ENCODE assay signal across 15 cellular contexts in the genomic region with DNA sequence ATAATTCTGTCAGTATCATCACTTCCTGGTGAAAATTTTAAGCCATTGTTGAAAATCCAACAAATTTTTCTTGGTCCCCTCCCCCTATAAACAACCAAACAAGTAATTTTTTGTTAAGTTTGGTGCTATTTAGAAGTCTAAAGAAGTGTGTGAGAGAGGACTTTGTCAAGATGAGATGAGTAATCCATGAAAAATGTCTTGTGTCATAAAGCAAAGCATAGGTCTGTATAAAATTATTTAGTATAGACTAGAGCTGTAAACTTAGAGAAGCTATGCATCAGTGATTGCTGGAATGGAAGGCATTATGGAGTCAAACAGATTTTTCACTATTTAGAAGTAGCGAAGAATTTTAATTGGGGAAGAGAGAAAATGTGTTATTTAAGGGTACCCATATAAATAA. TPM values are rescaled to one million over a fixed set of nuclear protein-coding genes. Genes with fewer than 3 reads are reported as not detected.
A peak's percentile ranks its signal among the peaks of the same experiment; 100 is the strongest.
DNase-seq lines count a peak whose midpoint lies in the region; FAIRE-seq and TF ChIP-seq lines count a peak whose summit lies in the region.
"Had no signal": no experiment of that assay in that cellular context is flagged by ENCODE, and none has a peak within 500 bp of the region (broad histone marks: within the 10 kb centered on the region; RNA-seq: fewer than 3 reads in every experiment).

No MANE protein-coding gene starts in this region.

- no peak for FAIRE-seq in H54 (lab: Jason Lieb, UNC)
- FAIRE-seq: GM19239 had no signal

- DNase-seq in HT1080 (ENCODE audit: low read depth), result peak; percentile 75
- DNase-seq in astrocyte of the spinal cord (ENCODE audit: low read depth, low spot score), result peak; percentile 38
- DNase-seq in fibroblast of villous mesenchyme (ENCODE audit: low read depth), result peak; percentile 53
- no peak for DNase-seq in T-helper 2 cell treated with Interferon-gamma antibody and Interleukin-4, amounts not matched to agents 5 μg/mL and 100 μg/mL, for 36 hours (ENCODE audit: low spot score)
- DNase-seq in anterior cingulate cortex (lab: John Stamatoyannopoulos, UW), result no peak
- DNase-seq in H54 (ENCODE audit: insufficient read length, low spot score), result no peak
- no peak for DNase-seq in D341Med (ENCODE audit: low spot score)
- DNase-seq: activated CD4-positive, CD25-positive, alpha-beta regulatory T cell treated with anti-CD3 and anti-CD28 coated beads, Interleukin-2, amount 50 U/mL, for 72 hours; activated naive CD8-positive, alpha-beta T cell treated with anti-CD3 and anti-CD28 coated beads for 36 hours; activated T-cell treated with anti-CD3 and anti-CD28 coated beads for 4 hours; AML-193; psoas muscle; tibial artery had no signal

- TF ChIP-seq CTCF in astrocyte of the spinal cord (IDR thresholded peaks at IDR 0.05; ENCODE audit: low read depth, low read length) (no peak), fibroblast of villous mesenchyme (IDR thresholded peaks at IDR 0.05; ENCODE audit: insufficient read depth, low read depth, low read length) (no peak)

- H2AFZ ChIP-seq in ACC112 (ENCODE audit: low read length, unreplicated experiment), result no peak overlapping the region

- peaks cover 40% of the 10 kb centered on the region for H3K36me3 ChIP-seq in ACC112 (ENCODE audit: insufficient read depth, low read length)

- H3K36me3 Mint-ChIP-seq in T-helper 2 cell treated with Interferon-gamma antibody and Interleukin-4, amounts not matched to agents 5 μg/mL and 100 μg/mL, for 36 hours (ENCODE audit: low read depth), result peaks cover 59% of the 10 kb centered on the region

- peaks cover 33% of the 10 kb centered on the region for H3K4me1 ChIP-seq in ACC112 (ENCODE audit: control insufficient read depth, insufficient read depth, low read length, unreplicated experiment)
- H3K4me1 ChIP-seq: tibial artery had no signal

- H3K9me3 Mint-ChIP-seq in T-helper 2 cell treated with Interferon-gamma antibody and Interleukin-4, amounts not matched to agents 5 μg/mL and 100 μg/mL, for 36 hours, result no peaks in the 10 kb centered on the region
- H3K9me3 Mint-ChIP-seq: activated naive CD8-positive, alpha-beta T cell treated with anti-CD3 and anti-CD28 coated beads for 36 hours had no signal

- no peak for TF ChIP-seq POLR2A in H54 (IDR thresholded peaks at IDR 0.05; ENCODE audit: low read depth, low read length)

- H3K4me1 Mint-ChIP-seq in T-helper 2 cell treated with Interferon-gamma antibody and Interleukin-4, amounts not matched to agents 5 μg/mL and 100 μg/mL, for 36 hours (ENCODE audit: low read depth), result peaks cover 20% of the 10 kb centered on the region

- no peak overlapping the region for H3K4me3 Mint-ChIP-seq in T-helper 2 cell treated with Interferon-gamma antibody and Interleukin-4, amounts not matched to agents 5 μg/mL and 100 μg/mL, for 36 hours
- H3K4me3 Mint-ChIP-seq: activated naive CD8-positive, alpha-beta T cell treated with anti-CD3 and anti-CD28 coated beads for 36 hours had no signal

- no peaks in the 10 kb centered on the region for H3K27me3 ChIP-seq in ACC112 (ENCODE audit: insufficient read depth, low read length)
- H3K27me3 ChIP-seq: tibial artery had no signal

- in situ Hi-C loops in astrocyte of the spinal cord (cut with HindIII; ENCODE audit: low sequenced_read_pairs), result no loop called here

- no peaks in the 10 kb centered on the region for H3K27me3 Mint-ChIP-seq in T-helper 2 cell treated with Interferon-gamma antibody and Interleukin-4, amounts not matched to agents 5 μg/mL and 100 μg/mL, for 36 hours (ENCODE audit: low read depth)
- H3K27me3 Mint-ChIP-seq: activated naive CD8-positive, alpha-beta T cell treated with anti-CD3 and anti-CD28 coated beads for 36 hours had no signal

- H3K4me3 ChIP-seq in ACC112 (ENCODE audit: low read depth, low read length) (no peak overlapping the region), astrocyte of the spinal cord (ENCODE audit: low read depth, low read length) (no peak overlapping the region), fibroblast of villous mesenchyme (ENCODE audit: low read depth, low read length) (no peak overlapping the region)
- H3K4me3 ChIP-seq: psoas muscle, tibial artery had no signal

- peak overlapping the region; percentile 59 for H3K27ac ChIP-seq in ACC112 (ENCODE audit: low read depth, low read length)
- H3K27ac ChIP-seq: psoas muscle, tibial artery had no signal

- H3K79me2 ChIP-seq in ACC112 (ENCODE audit: control insufficient read depth, insufficient read depth, low read length, unreplicated experiment), result peaks cover 62% of the 10 kb centered on the region

- no peak overlapping the region for H3K27ac Mint-ChIP-seq in T-helper 2 cell treated with Interferon-gamma antibody and Interleukin-4, amounts not matched to agents 5 μg/mL and 100 μg/mL, for 36 hours
- H3K27ac Mint-ChIP-seq: activated naive CD8-positive, alpha-beta T cell treated with anti-CD3 and anti-CD28 coated beads for 36 hours had no signal

RNA-seq across cellular contexts. Expression of a gene that starts 31.4 kb away (rescaled TPM):
- 48.3 and 49.4 TPM in 2 replicates for total RNA-seq in HT1080 (2014; rRNA removed; shearing (Covaris generic))
- 43.1 and 55.4 TPM in 2 replicates for polyA plus RNA-seq in HT1080 (2015; cell fraction: cytosol; rRNA removed)
- 31.3 and 33.4 TPM in 2 replicates for polyA plus RNA-seq in HT1080 (2015; cell fraction: nucleus; rRNA removed)
- 108 and 135 TPM in 2 replicates for total RNA-seq in fibroblast of villous mesenchyme

Comparison
In these comparisons a context has a peak if more than half of its experiments do, and no peak if none do; other contexts are left out.
1. DNase-seq: peak in HT1080 (single experiment), astrocyte of the spinal cord (single experiment) and fibroblast of villous mesenchyme (single experiment); none in T-helper 2 cell treated with Interferon-gamma antibody and Interleukin-4, amounts not matched to agents 5 μg/mL and 100 μg/mL, for 36 hours (single experiment), anterior cingulate cortex (0 of 58), H54 (single experiment) and D341Med (single experiment).